ENCODE assay signal across 21 cellular contexts in genomic region chr6:155497273-155497672, GRCh38.
DNase-seq lines count a peak whose midpoint lies in the region; ATAC-seq and TF ChIP-seq lines count a peak whose summit lies in the region.
"Had no signal": no experiment of that assay in that cellular context is flagged by ENCODE, and none has a peak within 500 bp of the region (broad histone marks: within the 10 kb centered on the region; RNA-seq: fewer than 3 reads in every experiment).

No MANE protein-coding gene starts in this region.

- CTCF ChIA-PET in GM10248 (lab: Yijun Ruan, JAX) = interaction anchor here (0.8 to 2.4 kb wide), 3 partner anchors 14 to 26 kb away, joined by 3 to 7 read pairs (median 4); no protein-coding TSS in a partner anchor

- no peak for TF ChIP-seq CTCF in GM10248 (IDR thresholded peaks at IDR 0.05; ENCODE audit: control extremely low read depth, extremely low read depth, low read depth, missing control alignments)

- DNase-seq in glomerular visceral epithelial cell (ENCODE audit: extremely low spot score) (peak; percentile 33), nucleus accumbens (lab: John Stamatoyannopoulos, UW) (no peak), GM10248 (ENCODE audit: extremely low spot score) (no peak)
- DNase-seq: Calu3; CD8-positive, alpha-beta T cell; DMS53; GM23248; HCEC 1CT; NCI-H1105; NCI-H2081; NCI-H2171 treated with DMSO at 0.1 percent for 48 hours; NCI-H446 treated with DMSO at 0.1 percent for 48 hours; NK-92 treated with Interleukin-12 subunit alpha and Interleukin-12 subunit beta, amount 100 ng/mL, for 24 hours; Peyer's patch had no signal

- POLR2A ChIA-PET in GM10248 (lab: Yijun Ruan, JAX) = interaction anchor here (0.6 kb wide), 1 partner anchor 262 kb away, joined by 4 read pairs; no protein-coding TSS in a partner anchor

- ATAC-seq in GM19023 (IDR thresholded peaks at IDR 0.05; ENCODE audit: unreplicated experiment) (peak; percentile 43), HG02798 (IDR thresholded peaks at IDR 0.05; ENCODE audit: poor library complexity, unreplicated experiment) (peak; percentile 34), HG03354 (IDR thresholded peaks at IDR 0.05; ENCODE audit: poor library complexity, severe bottlenecking, unreplicated experiment) (peak; percentile 39), GM19463 (IDR thresholded peaks at IDR 0.05; ENCODE audit: unreplicated experiment) (no peak), HG03342 (IDR thresholded peaks at IDR 0.05; ENCODE audit: unreplicated experiment) (no peak)
- ATAC-seq: CD8-positive, alpha-beta T cell; K562; Right ventricle myocardium inferior had no signal

Comparison
In these comparisons a context has a peak if more than half of its experiments do, and no peak if none do; other contexts are left out.
1. ATAC-seq: peak in GM19023 (single experiment), HG02798 (single experiment) and HG03354 (single experiment); none in GM19463 (single experiment) and HG03342 (single experiment).